Comparison of ENCODE assay signal across 28 cellular contexts in the genomic region with DNA sequence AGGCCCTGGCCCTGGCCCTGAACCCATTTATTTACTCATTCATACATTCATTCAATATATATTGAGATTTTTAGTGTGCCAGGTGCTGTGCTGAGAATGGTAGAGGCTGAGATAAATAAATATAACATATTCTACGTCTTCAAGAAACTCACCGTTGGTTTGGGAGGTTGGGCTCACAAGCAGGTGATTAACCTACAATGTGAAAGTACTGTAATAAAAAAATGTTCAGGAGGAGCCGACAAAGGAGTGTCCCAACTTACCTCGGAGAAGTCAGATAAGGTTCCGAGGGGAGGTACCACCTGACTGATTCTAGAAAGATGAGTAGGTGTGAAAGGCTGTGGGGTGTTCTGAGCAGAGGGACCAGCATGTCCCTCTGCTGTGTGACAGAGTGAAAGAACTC.
"Had no signal": no experiment of that assay in that cellular context is flagged by ENCODE, and none has a peak within 500 bp of the region (broad histone marks: within the 10 kb centered on the region; RNA-seq: fewer than 3 reads in every experiment).

No MANE protein-coding gene starts in this region.

- H3K4me3 ChIP-seq: heart left ventricle, left lung, lower lobe of right lung, neural progenitor cell, right atrium auricular region, right lobe of liver, skin epidermis, spleen, testis, thyroid gland, upper lobe of right lung had no signal

- H3K36me3 ChIP-seq: heart left ventricle, left lung, lower lobe of right lung, neural progenitor cell, neutrophil, right atrium auricular region, right lobe of liver, spleen, thyroid gland, upper lobe of right lung had no signal

- ATAC-seq: heart left ventricle; left lung; lower lobe of right lung; natural killer cell; right lobe of liver; stimulated activated memory B cell treated with anti-CD40 and anti-IgM and Interleukin-4, amounts not matched to agents 10 μg/mL and 1 μg/mL and 100 μg/mL, for 72 hours; stimulated activated naive CD8-positive, alpha-beta T cell treated with anti-CD3 and anti-CD28 coated beads, Interleukin-15, amount 100 ng/mL, for 72 hours; upper lobe of right lung had no signal

- H3K27ac ChIP-seq: heart left ventricle, left lung, lower lobe of right lung, neural progenitor cell, neutrophil, parathyroid adenoma, right atrium auricular region, right lobe of liver, spleen, testis, thyroid gland, upper lobe of right lung had no signal

- H3K4me1 ChIP-seq: left lung, lower lobe of right lung, neural progenitor cell, parathyroid adenoma, right atrium auricular region, right lobe of liver, testis, thyroid gland, upper lobe of right lung had no signal

- FAIRE-seq: islet of Langerhans, urothelium cell line had no signal

- DNase-seq: heart left ventricle; hypothalamus; immature natural killer cell; left lung; lower lobe of right lung; mammary epithelial cell; mesenchymal stem cell; naive B cell; natural killer cell; nephron progenitor cell; occipital lobe; right lobe of liver; spleen; stimulated activated CD4-positive, alpha-beta T cell treated with anti-CD3 and anti-CD28 coated beads, Interleukin-4, amount 100 ng/mL, for 24 hours; stimulated activated CD8-positive, alpha-beta memory T cell treated with anti-CD3 and anti-CD28 coated beads, Interleukin-4, amount 100 ng/mL, for 48 hours; stimulated activated naive CD4-positive, alpha-beta T cell treated with Interleukin-2 at 50 U/mL for 16 hours; stimulated activated naive CD8-positive, alpha-beta T cell treated with anti-CD3 and anti-CD28 coated beads, Interleukin-15, amount 100 ng/mL, for 72 hours; testis; thyroid gland; upper lobe of right lung had no signal

- H3K9me3 ChIP-seq: heart left ventricle, left lung, lower lobe of right lung, neutrophil, right atrium auricular region, right lobe of liver, spleen, testis, thyroid gland, upper lobe of right lung had no signal

- H3K9ac ChIP-seq: neural progenitor cell, parathyroid adenoma had no signal

- H3K27me3 ChIP-seq: heart left ventricle, left lung, neural progenitor cell, neutrophil, right atrium auricular region, right lobe of liver, spleen, testis, thyroid gland, upper lobe of right lung had no signal
